Comparison of ENCODE assay signal across 18 cellular contexts in the genomic region with DNA sequence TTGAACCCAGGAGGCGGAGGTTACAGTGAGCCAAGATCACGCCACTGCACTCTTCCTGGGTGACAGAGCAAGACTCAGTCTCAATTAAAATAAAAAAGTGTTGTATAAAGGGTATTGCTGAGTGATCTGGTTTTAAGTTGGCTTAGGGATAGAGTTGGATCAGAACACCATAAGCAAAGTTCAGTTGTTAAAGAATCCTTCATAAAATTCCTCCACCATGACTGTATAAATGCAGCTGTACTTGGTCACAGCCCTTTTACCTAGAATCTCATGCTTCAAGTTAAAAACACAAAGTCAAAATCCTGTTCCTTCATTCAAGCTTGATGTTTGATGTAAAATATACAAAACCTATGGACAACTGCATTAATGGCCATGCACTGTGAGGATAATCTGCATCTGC.
"Had no signal": no experiment of that assay in that cellular context is flagged by ENCODE, and none has a peak within 500 bp of the region (broad histone marks: within the 10 kb centered on the region; RNA-seq: fewer than 3 reads in every experiment).

No MANE protein-coding gene starts in this region.

- H3K36me3 Mint-ChIP-seq: activated CD8-positive, alpha-beta memory T cell treated with anti-CD3 and anti-CD28 coated beads, Interleukin-2, amount 10 ng/mL, durations not matched to agents 7 days and 5 days; activated naive CD8-positive, alpha-beta T cell treated with anti-CD3 and anti-CD28 coated beads for 36 hours; brain; natural killer cell; T-cell had no signal

- H3K27ac ChIP-seq: dorsolateral prefrontal cortex, hepatocyte, lower lobe of right lung, thyroid gland had no signal

- H3K4me3 ChIP-seq: dorsolateral prefrontal cortex, hepatocyte, lower lobe of right lung, thyroid gland had no signal

- H3K4me3 Mint-ChIP-seq: activated CD4-positive, alpha-beta memory T cell treated with anti-CD3 and anti-CD28 coated beads, Interleukin-2, amount 10 ng/mL, durations not matched to agents 7 days and 5 days; activated CD8-positive, alpha-beta memory T cell treated with anti-CD3 and anti-CD28 coated beads, Interleukin-2, amount 10 ng/mL, durations not matched to agents 7 days and 5 days; activated naive CD8-positive, alpha-beta T cell treated with anti-CD3 and anti-CD28 coated beads for 36 hours; brain; natural killer cell; T-cell had no signal

- H3K27ac Mint-ChIP-seq: activated CD4-positive, alpha-beta memory T cell treated with anti-CD3 and anti-CD28 coated beads, Interleukin-2, amount 10 ng/mL, durations not matched to agents 7 days and 5 days; activated CD8-positive, alpha-beta memory T cell treated with anti-CD3 and anti-CD28 coated beads, Interleukin-2, amount 10 ng/mL, durations not matched to agents 7 days and 5 days; activated naive CD8-positive, alpha-beta T cell treated with anti-CD3 and anti-CD28 coated beads for 36 hours; brain; natural killer cell; T-cell had no signal

- H3K27me3 ChIP-seq: dorsolateral prefrontal cortex, hepatocyte, thyroid gland had no signal

- ATAC-seq: activated CD8-positive, alpha-beta memory T cell treated with anti-CD3 and anti-CD28 coated beads, Interleukin-2, amount 10 ng/mL, durations not matched to agents 7 days and 5 days; left colon; natural killer cell; T-cell had no signal

- H3K27me3 Mint-ChIP-seq: activated CD4-positive, alpha-beta memory T cell treated with anti-CD3 and anti-CD28 coated beads, Interleukin-2, amount 10 ng/mL, durations not matched to agents 7 days and 5 days; activated CD8-positive, alpha-beta memory T cell treated with anti-CD3 and anti-CD28 coated beads, Interleukin-2, amount 10 ng/mL, durations not matched to agents 7 days and 5 days; activated naive CD8-positive, alpha-beta T cell treated with anti-CD3 and anti-CD28 coated beads for 36 hours; brain; T-cell had no signal

- H3K4me1 ChIP-seq: lower lobe of right lung, thyroid gland had no signal

- H3K9me3 Mint-ChIP-seq: activated CD4-positive, alpha-beta memory T cell treated with anti-CD3 and anti-CD28 coated beads, Interleukin-2, amount 10 ng/mL, durations not matched to agents 7 days and 5 days; activated naive CD8-positive, alpha-beta T cell treated with anti-CD3 and anti-CD28 coated beads for 36 hours; brain; natural killer cell; T-cell had no signal

- H3K36me3 ChIP-seq: lower lobe of right lung, thyroid gland had no signal

- DNase-seq: activated CD4-positive, alpha-beta memory T cell treated with anti-CD3 and anti-CD28 coated beads, Interleukin-2, amount 10 ng/mL, durations not matched to agents 7 days and 5 days; activated CD4-positive, alpha-beta T cell treated with anti-CD3 and anti-CD28 coated beads for 48 hours; activated CD4-positive, CD25-positive, alpha-beta regulatory T cell; activated CD8-positive, alpha-beta memory T cell treated with anti-CD3 and anti-CD28 coated beads, Interleukin-2, amount 10 ng/mL, durations not matched to agents 7 days and 5 days; activated naive CD8-positive, alpha-beta T cell treated with anti-CD3 and anti-CD28 coated beads for 36 hours; caudate nucleus; dorsolateral prefrontal cortex; left colon; lower lobe of right lung; natural killer cell; stimulated activated CD4-positive, alpha-beta T cell treated with anti-CD3 and anti-CD28 coated beads, Interleukin-12 subunit alpha, Interleukin-12 subunit beta, amount 100 ng/mL, for 4 hours; stimulated activated CD4-positive, alpha-beta T cell treated with anti-CD3 and anti-CD28 coated beads, Interleukin-1b, Interleukin-23, amount 100 ng/mL, for 48 hours; stimulated activated CD8-positive, alpha-beta memory T cell treated with anti-CD3 and anti-CD28 coated beads, Interleukin-4, amount 100 ng/mL, for 48 hours; stimulated activated naive CD4-positive, alpha-beta T cell; T-cell; thyroid gland had no signal

- H3K9me3 ChIP-seq: lower lobe of right lung, thyroid gland had no signal
